9 cellular contexts compared by ENCODE assay signal in genomic region chr10:22339761-22340361, GRCh38. TPM values are rescaled to one million over a fixed set of nuclear protein-coding genes. Genes with fewer than 3 reads are reported as not detected.
DNase-seq lines count a peak whose midpoint lies in the region; ATAC-seq and TF ChIP-seq lines count a peak whose summit lies in the region.
"Had no signal": no experiment of that assay in that cellular context is flagged by ENCODE, and none has a peak within 500 bp of the region (broad histone marks: within the 10 kb centered on the region; RNA-seq: fewer than 3 reads in every experiment).

No MANE protein-coding gene starts in this region.

- H3K4me1 ChIP-seq in right atrium auricular region = peaks cover 0 to 37% of the 10 kb centered on the region in 2 donors

- peaks cover 77% of the 10 kb centered on the region for H3K27me3 Mint-ChIP-seq in activated T-helper 1 cell treated with anti-CD3 and anti-CD28 coated beads, Interleukin-12 subunit alpha, Interleukin-12 subunit beta, Interleukin-2, Interleukin-4 antibody, amounts not matched to agents 30 ng/mL and 10 ng/mL and 1 ng/mL, durations not matched to agents 14 hours and 24 hours and 36 hours (ENCODE audit: insufficient read depth)
- peaks cover 56 to 82% (median 80%) of the 10 kb centered on the region in 3 donors for H3K27me3 Mint-ChIP-seq in immature natural killer cell (ENCODE audit: low read depth in 3 of 3)

- H3K9me3 ChIP-seq in right atrium auricular region = no peaks in the 10 kb centered on the region

- no peaks in the 10 kb centered on the region for H3K9me3 Mint-ChIP-seq in activated T-helper 1 cell treated with anti-CD3 and anti-CD28 coated beads, Interleukin-12 subunit alpha, Interleukin-12 subunit beta, Interleukin-2, Interleukin-4 antibody, amounts not matched to agents 30 ng/mL and 10 ng/mL and 1 ng/mL, durations not matched to agents 14 hours and 24 hours and 36 hours
- H3K9me3 Mint-ChIP-seq in immature natural killer cell = peaks cover 0 to 9% (median 0%) of the 10 kb centered on the region in 6 donors

- peak overlapping the region; percentile 85 to 86 for H3K4me3 ChIP-seq in right atrium auricular region

- peak overlapping the region; percentile 86 for H3K4me3 Mint-ChIP-seq in activated T-helper 1 cell treated with anti-CD3 and anti-CD28 coated beads, Interleukin-12 subunit alpha, Interleukin-12 subunit beta, Interleukin-2, Interleukin-4 antibody, amounts not matched to agents 30 ng/mL and 10 ng/mL and 1 ng/mL, durations not matched to agents 14 hours and 24 hours and 36 hours
- H3K4me3 Mint-ChIP-seq in immature natural killer cell = peak overlapping the region; percentile 83 to 93 (median 91)

- H3K27ac Mint-ChIP-seq in activated T-helper 1 cell treated with anti-CD3 and anti-CD28 coated beads, Interleukin-12 subunit alpha, Interleukin-12 subunit beta, Interleukin-2, Interleukin-4 antibody, amounts not matched to agents 30 ng/mL and 10 ng/mL and 1 ng/mL, durations not matched to agents 14 hours and 24 hours and 36 hours = peak overlapping the region; percentile 96
- H3K27ac Mint-ChIP-seq in immature natural killer cell = peak overlapping the region; percentile 81 to 92 (median 88)

- H3K27ac ChIP-seq in right atrium auricular region = peak overlapping the region; percentile 92 to 93

- peaks cover 5% of the 10 kb centered on the region for H3K36me3 Mint-ChIP-seq in activated T-helper 1 cell treated with anti-CD3 and anti-CD28 coated beads, Interleukin-12 subunit alpha, Interleukin-12 subunit beta, Interleukin-2, Interleukin-4 antibody, amounts not matched to agents 30 ng/mL and 10 ng/mL and 1 ng/mL, durations not matched to agents 14 hours and 24 hours and 36 hours (ENCODE audit: low read depth)
- H3K36me3 Mint-ChIP-seq in immature natural killer cell = peaks cover 0 to 5% (median 0%) of the 10 kb centered on the region in 3 donors

- peaks cover 46% of the 10 kb centered on the region for H3K4me1 Mint-ChIP-seq in activated T-helper 1 cell treated with anti-CD3 and anti-CD28 coated beads, Interleukin-12 subunit alpha, Interleukin-12 subunit beta, Interleukin-2, Interleukin-4 antibody, amounts not matched to agents 30 ng/mL and 10 ng/mL and 1 ng/mL, durations not matched to agents 14 hours and 24 hours and 36 hours (ENCODE audit: low read depth)
- H3K4me1 Mint-ChIP-seq in immature natural killer cell = peaks cover 29 to 47% of the 10 kb centered on the region in 2 donors

- DNase-seq in right atrium auricular region (ENCODE audit: low spot score) (no peak), left ventricle myocardium superior (no peak), immature natural killer cell (no peak), superior temporal gyrus (ENCODE audit: extremely low spot score) (peak; percentile 93), AG08395 (ENCODE audit: low spot score) (no peak), NCI-H2196 treated with DMSO at 0.1 percent for 48 hours (lab: John Stamatoyannopoulos, UW; ENCODE audit: unreplicated experiment) (no peak), NCI-H510A (lab: John Stamatoyannopoulos, UW) (no peak)
- no peak for DNase-seq in activated T-helper 1 cell treated with anti-CD3 and anti-CD28 coated beads, Interleukin-12 subunit alpha, Interleukin-12 subunit beta, Interleukin-2, Interleukin-4 antibody, amounts not matched to agents 30 ng/mL and 10 ng/mL and 1 ng/mL, durations not matched to agents 14 hours and 24 hours and 36 hours (ENCODE audit: low spot score)

- no peak for ATAC-seq in left ventricle myocardium superior

- TF ChIP-seq CTCF in right atrium auricular region (IDR thresholded peaks at IDR 0.05) = no peak

- H3K27me3 ChIP-seq in right atrium auricular region = peaks cover 65 to 71% of the 10 kb centered on the region in 2 donors

- intact Hi-C loops in left ventricle myocardium superior (cut with micrococcal nuclease) = no loop called here
- intact Hi-C loops in activated T-helper 1 cell treated with anti-CD3 and anti-CD28 coated beads, Interleukin-12 subunit alpha, Interleukin-12 subunit beta, Interleukin-2, Interleukin-4 antibody, amounts not matched to agents 30 ng/mL and 10 ng/mL and 1 ng/mL, durations not matched to agents 14 hours and 24 hours and 36 hours (cut with micrococcal nuclease) = loop anchor here (1.0 to 10.0 kb wide), 11 partner anchors 27 to 1165 kb away; partner anchors contain the start of genes DNAJC1 and MSRB2

- H3K36me3 ChIP-seq in right atrium auricular region = no peaks in the 10 kb centered on the region

RNA-seq across cellular contexts. Expression of gene SPAG6, which starts 5.4 kb away (rescaled TPM):
- total RNA-seq in right atrium auricular region (not detected), left ventricle myocardium superior (not detected)
- 0.18 TPM in 1 of 2 replicates, not detected in the other for total RNA-seq in activated T-helper 1 cell treated with anti-CD3 and anti-CD28 coated beads, Interleukin-12 subunit alpha, Interleukin-12 subunit beta, Interleukin-2, Interleukin-4 antibody, amounts not matched to agents 30 ng/mL and 10 ng/mL and 1 ng/mL, durations not matched to agents 14 hours and 24 hours and 36 hours
- polyA plus RNA-seq in immature natural killer cell = not detected
- total RNA-seq: pulmonary artery endothelial cell had no signal

RNA-seq across cellular contexts. Expression of gene BMI1, which starts 19.0 kb away (rescaled TPM):
- 10 to 100 TPM; 34.7 to 40.7 TPM for total RNA-seq in right atrium auricular region
- 38.8 TPM for total RNA-seq in left ventricle myocardium superior
- total RNA-seq in activated T-helper 1 cell treated with anti-CD3 and anti-CD28 coated beads, Interleukin-12 subunit alpha, Interleukin-12 subunit beta, Interleukin-2, Interleukin-4 antibody, amounts not matched to agents 30 ng/mL and 10 ng/mL and 1 ng/mL, durations not matched to agents 14 hours and 24 hours and 36 hours = 59.3 and 66.5 TPM in 2 replicates
- polyA plus RNA-seq in immature natural killer cell = 10 to 100 TPM; 23.4 to 52.9 (median 29.6) TPM

RNA-seq across cellular contexts. Expression of gene COMMD3, which starts 23.7 kb away (rescaled TPM):
- total RNA-seq in right atrium auricular region (100 to 1,000 TPM in 1 of 2 donors, 10 to 100 TPM in 1; 28.5 to 141 TPM), left ventricle myocardium superior (83.5 TPM)
- 78.7 and 84.4 TPM in 2 replicates for total RNA-seq in activated T-helper 1 cell treated with anti-CD3 and anti-CD28 coated beads, Interleukin-12 subunit alpha, Interleukin-12 subunit beta, Interleukin-2, Interleukin-4 antibody, amounts not matched to agents 30 ng/mL and 10 ng/mL and 1 ng/mL, durations not matched to agents 14 hours and 24 hours and 36 hours
- polyA plus RNA-seq in immature natural killer cell = 100 to 1,000 TPM in 1 of 3 donors, 10 to 100 TPM in 2; 80.5 to 112 (median 82.6) TPM
